In the genomic region with DNA sequence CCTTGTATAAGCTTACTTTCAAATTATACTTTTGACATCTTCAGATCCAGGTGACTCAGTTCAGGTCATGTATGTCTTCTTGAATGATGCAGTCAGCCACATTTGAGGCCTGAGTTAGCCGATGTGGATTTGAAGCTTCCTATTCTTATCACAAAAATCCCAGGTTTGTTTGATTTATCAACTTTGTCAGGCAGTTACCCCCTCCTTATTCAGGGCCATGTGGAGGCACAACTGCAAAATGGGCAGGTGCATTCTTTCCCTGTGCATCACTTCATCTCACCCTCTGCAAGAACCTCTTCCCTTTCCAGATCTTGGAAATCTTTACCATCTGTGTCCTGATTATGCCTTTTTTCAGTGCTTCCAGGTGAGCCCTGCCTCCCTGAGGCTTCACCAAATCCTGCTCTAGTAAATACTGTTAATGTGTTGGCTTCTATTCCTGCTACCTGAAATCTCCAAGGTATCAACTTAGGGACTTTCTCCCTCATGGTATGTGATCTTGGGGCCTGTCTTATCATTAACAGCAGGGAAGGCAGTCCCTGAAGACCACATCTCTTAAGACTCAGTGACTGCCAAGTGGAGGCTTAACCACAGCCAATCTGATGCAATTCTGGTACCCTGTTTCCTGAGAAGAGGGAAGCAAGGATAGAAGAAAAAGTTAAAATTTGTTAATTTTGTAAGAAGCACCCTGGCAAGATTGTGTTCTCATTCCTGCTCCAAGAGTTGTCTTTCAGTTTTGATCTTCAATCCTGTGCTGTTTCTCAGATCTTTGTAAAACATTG, we compare ENCODE assay signal across 18 cellular contexts. TPM values are rescaled to one million over a fixed set of nuclear protein-coding genes. Genes with fewer than 3 reads are reported as not detected.
DNase-seq lines count a peak whose midpoint lies in the region; ATAC-seq, FAIRE-seq and TF ChIP-seq lines count a peak whose summit lies in the region.
"Had no signal": no experiment of that assay in that cellular context is flagged by ENCODE, and none has a peak within 500 bp of the region (broad histone marks: within the 10 kb centered on the region; RNA-seq: fewer than 3 reads in every experiment).

No MANE protein-coding gene starts in this region.

- no peaks in the 10 kb centered on the region for H3K36me3 ChIP-seq in IMR-90 (ENCODE audit: control insufficient read depth, insufficient read depth, low read length)
- H3K36me3 ChIP-seq in RWPE2 (ENCODE audit: low read depth) = no peaks in the 10 kb centered on the region
- H3K36me3 ChIP-seq in hepatocyte (replicated peaks; ENCODE audit: insufficient read depth, low read depth) = no peaks in the 10 kb centered on the region
- H3K36me3 ChIP-seq in MG63 = no peaks in the 10 kb centered on the region
- no peaks in the 10 kb centered on the region for H3K36me3 ChIP-seq in gastroesophageal sphincter
- H3K36me3 ChIP-seq: BE2C, SJSA1 had no signal

- H4K20me1 ChIP-seq in IMR-90 (ENCODE audit: insufficient read depth, low read length) (no peaks in the 10 kb centered on the region), hepatocyte (ENCODE audit: insufficient read depth, poor library complexity, severe bottlenecking) (no peaks in the 10 kb centered on the region)

- H3K4me3 ChIP-seq in IMR-90 (ENCODE audit: insufficient read depth, low read depth, low read length) (no peak overlapping the region), RWPE2 (ENCODE audit: severe bottlenecking) (no peak overlapping the region), hepatocyte (no peak overlapping the region), MG63 (no peak overlapping the region), gastroesophageal sphincter (no peak overlapping the region)
- H3K4me3 ChIP-seq: SJSA1 had no signal

- no peaks in the 10 kb centered on the region for H3K27me3 ChIP-seq in IMR-90 (ENCODE audit: control insufficient read depth, insufficient read depth, low read length)
- no peaks in the 10 kb centered on the region for H3K27me3 ChIP-seq in RWPE2 (ENCODE audit: insufficient read depth, poor library complexity, severe bottlenecking)
- no peaks in the 10 kb centered on the region for H3K27me3 ChIP-seq in hepatocyte
- no peaks in the 10 kb centered on the region for H3K27me3 ChIP-seq in MG63
- no peaks in the 10 kb centered on the region for H3K27me3 ChIP-seq in gastroesophageal sphincter
- H3K27me3 ChIP-seq: BE2C, SJSA1 had no signal

- CTCF ChIA-PET in IMR-90 (lab: Yijun Ruan, JAX) = no interaction called here

- H3K56ac ChIP-seq in IMR-90 (ENCODE audit: extremely low read depth, insufficient read depth, low read length) = peak overlapping the region; percentile 49; the same call in 1 of the 2 replicates

- H3K14ac ChIP-seq in IMR-90 (replicated peaks; ENCODE audit: low read depth, low read length) = peak overlapping the region; percentile 57

- no peaks in the 10 kb centered on the region for H3K79me2 ChIP-seq in hepatocyte

- no peak for ATAC-seq in IMR-90 (ENCODE audit: low read depth)
- peak; percentile 7; the same call in 1 of the 3 replicates for ATAC-seq in RWPE2 (ENCODE audit: low read depth)
- no peak for ATAC-seq in gastroesophageal sphincter

- peak overlapping the region; percentile 95 for H2BK20ac ChIP-seq in IMR-90 (ENCODE audit: low read depth, low read length)

- H3K9me3 ChIP-seq in IMR-90 (ENCODE audit: control insufficient read depth, insufficient read depth, low read length) (no peaks in the 10 kb centered on the region), RWPE2 (ENCODE audit: severe bottlenecking) (no peaks in the 10 kb centered on the region), hepatocyte (ENCODE audit: low read depth) (no peaks in the 10 kb centered on the region), MG63 (no peaks in the 10 kb centered on the region), gastroesophageal sphincter (no peaks in the 10 kb centered on the region)
- H3K9me3 ChIP-seq: BE2C, SJSA1 had no signal

- no TSS peak for BruUV-seq in IMR-90 (replicated peaks; lab: Mats Ljungman, UMichigan)

- peak overlapping the region; percentile 51 for H3K27ac ChIP-seq in IMR-90 (ENCODE audit: insufficient read depth, low read length)
- H3K27ac ChIP-seq in RWPE2 (ENCODE audit: poor library complexity, severe bottlenecking) = peak overlapping the region; percentile 17
- peak overlapping the region; percentile 28 for H3K27ac ChIP-seq in hepatocyte
- H3K27ac ChIP-seq in gastroesophageal sphincter = no peak overlapping the region
- H3K27ac ChIP-seq: RWPE1, SJSA1 had no signal

- no peak overlapping the region for H2AFZ ChIP-seq in IMR-90 (replicated peaks; ENCODE audit: low read length, poor library complexity)
- H2AFZ ChIP-seq in hepatocyte = no peak overlapping the region

- H2BK15ac ChIP-seq in IMR-90 (ENCODE audit: low read depth, low read length) = peak overlapping the region; percentile 80; the same call in 2 of the 3 replicates

- peak overlapping the region; percentile 57 for H3K23ac ChIP-seq in IMR-90 (ENCODE audit: low read depth, low read length)

- intact Hi-C loops in IMR-90 (cut with micrococcal nuclease) = no loop called here

- peak overlapping the region; percentile 20; the same call in 1 of the 2 replicates for H3K9ac ChIP-seq in IMR-90 (ENCODE audit: low read depth, low read length)

- peak overlapping the region; percentile 56 for H4K5ac ChIP-seq in IMR-90 (ENCODE audit: low read depth, low read length)

- H3K18ac ChIP-seq in IMR-90 (ENCODE audit: low read depth, low read length) = peak overlapping the region; percentile 38

- no peak overlapping the region for H3K4me2 ChIP-seq in IMR-90 (ENCODE audit: low read depth, low read length)
- no peak overlapping the region for H3K4me2 ChIP-seq in hepatocyte

- H2AK9ac ChIP-seq in IMR-90 (replicated peaks; ENCODE audit: low read depth, low read length, poor library complexity) = no peak overlapping the region

- dilution Hi-C loops in IMR-90 (cut with HindIII; ENCODE audit: low sequenced_read_pairs, unreplicated experiment) = no loop called here

- TF ChIP-seq POLR2A in IMR-90 (IDR thresholded peaks at IDR 0.05; ENCODE audit: low read depth, low read length) (no peak), gastroesophageal sphincter (IDR thresholded peaks at IDR 0.05) (no peak)

- in situ Hi-C loops in IMR-90 (cut with MboI; ENCODE audit: low sequenced_read_pairs) = no loop called here

- DNase-seq in IMR-90 (no peak), RWPE2 (ENCODE audit: low spot score) (no peak), hepatocyte (ENCODE audit: low spot score) (no peak), urothelium cell line (ENCODE audit: low spot score) (no peak), MG63 (no peak), NCI-H510A (lab: John Stamatoyannopoulos, UW) (no peak)
- DNase-seq: BE2C; CD4-positive, alpha-beta memory T cell; DMS79; KBM-7; NCI-H1436; NCI-H2029; NCI-H2227 treated with DMSO at 0.1 percent for 48 hours; NCI-H526; NK-92 treated with Interleukin-12 subunit alpha and Interleukin-12 subunit beta, amount 100 ng/mL, for 24 hours had no signal

- H2BK120ac ChIP-seq in IMR-90 (ENCODE audit: low read depth, low read length) = peak overlapping the region; percentile 92

- TF ChIP-seq EP300 in gastroesophageal sphincter (IDR thresholded peaks at IDR 0.05) = no peak

- POLR2A ChIA-PET in IMR-90 (lab: Charles Lee; ENCODE audit: unreplicated experiment) = no interaction called here

- TF ChIP-seq RAD21 in IMR-90 (IDR thresholded peaks at IDR 0.05; ENCODE audit: low read length) = no peak

- H2AK5ac ChIP-seq in IMR-90 (ENCODE audit: low read depth, low read length) = peak overlapping the region; percentile 80

- H3K9me1 ChIP-seq in IMR-90 (ENCODE audit: insufficient read depth, low read length) = peaks cover 14% of the 10 kb centered on the region

- H4K8ac ChIP-seq in IMR-90 (ENCODE audit: low read depth in 2 of 2, low read length in 2 of 2) = peak overlapping the region; percentile 56 to 85

- H3K4ac ChIP-seq in IMR-90 (ENCODE audit: low read depth, low read length) = peak overlapping the region; percentile 92

- no peaks in the 10 kb centered on the region for H3K9me2 ChIP-seq in hepatocyte (replicated peaks; ENCODE audit: insufficient read depth)

- H2BK5ac ChIP-seq in IMR-90 (ENCODE audit: low read depth, low read length, poor library complexity, severe bottlenecking) = peak overlapping the region; percentile 20

- FAIRE-seq in urothelium cell line (lab: Jason Lieb, UNC) = peak; percentile 95

- WGBS in IMR-90 (ENCODE audit: extremely low coverage in 2 of 2, insufficient read length in 1 of 2), 2 experiments = no CpG with 5 or more reads among the region's 1 CpG
- WGBS in hepatocyte (ENCODE audit: low lambda C conversion rate, missing lambda C conversion rate) = 32% methylated on average over 1 of the region's 1 CpG
- 0 to 36% methylated on average over 1 of the region's 1 CpG for WGBS in gastroesophageal sphincter (ENCODE audit: low coverage in 1 of 2), 2 donors

- H3K4me1 ChIP-seq in IMR-90 (ENCODE audit: control insufficient read depth, insufficient read depth, low read length) = peaks cover 13% of the 10 kb centered on the region
- H3K4me1 ChIP-seq in RWPE2 (ENCODE audit: insufficient read depth, poor library complexity, severe bottlenecking) = peaks cover 14% of the 10 kb centered on the region
- H3K4me1 ChIP-seq in hepatocyte (ENCODE audit: insufficient read depth) = peaks cover 18% of the 10 kb centered on the region
- no peaks in the 10 kb centered on the region for H3K4me1 ChIP-seq in gastroesophageal sphincter
- H3K4me1 ChIP-seq: BE2C, SJSA1 had no signal

- no peak for TF ChIP-seq CTCF in IMR-90 (conservative IDR thresholded peaks at IDR 0.05; ENCODE audit: low read depth, low read length)
- no peak for TF ChIP-seq CTCF in RWPE2 (IDR thresholded peaks at IDR 0.05; ENCODE audit: poor library complexity, severe bottlenecking)
- TF ChIP-seq CTCF in hepatocyte (IDR thresholded peaks at IDR 0.05; ENCODE audit: poor library complexity) = no peak
- no peak for TF ChIP-seq CTCF in gastroesophageal sphincter (IDR thresholded peaks at IDR 0.05)

- peak overlapping the region; percentile 95 for H4K91ac ChIP-seq in IMR-90 (ENCODE audit: insufficient read depth, low read depth, low read length)

- H3K79me1 ChIP-seq in IMR-90 (ENCODE audit: low read depth in 1 of 2, low read length in 2 of 2) = no peaks in the 10 kb centered on the region

RNA-seq across cellular contexts. Expression of a gene that starts 9.4 kb away (rescaled TPM):
- total RNA-seq in IMR-90 (2012; rRNA removed) = 2.8 and 3.8 TPM in 2 replicates
- 1.3 and 1.8 TPM in 2 replicates for polyA plus RNA-seq in IMR-90 (2012; rRNA removed)
- polyA plus RNA-seq in IMR-90 (2012; cell fraction: cytosol; rRNA removed) = 0.56 and 0.70 TPM in 2 replicates
- polyA plus RNA-seq in IMR-90 (2012; cell fraction: nucleus; rRNA removed; ENCODE audit: low replicate concordance) = 0.33 and 3.3 TPM in 2 replicates
- 60.7 and 71.3 TPM in 2 replicates for total RNA-seq in hepatocyte
- polyA plus RNA-seq in hepatocyte = 20.7 and 23.5 TPM in 2 replicates
- total RNA-seq in MG63 (2014; rRNA removed; shearing (Covaris generic); ENCODE audit: low replicate concordance) = 0.99 and 1.6 TPM in 2 replicates
- total RNA-seq in gastroesophageal sphincter = 1 to 10 TPM in 2 of 4 donors, under 1 TPM in 2; 0.35 to 1.9 (median 1.1) TPM
- total RNA-seq: CD4-positive, alpha-beta memory T cell had no signal
- polyA plus RNA-seq: CD4-positive, alpha-beta memory T cell had no signal

Comparison
In these comparisons a context has a peak if more than half of its experiments do, and no peak if none do; other contexts are left out.
1. H3K27ac ChIP-seq: peak in IMR-90 (single experiment), RWPE2 (single experiment) and hepatocyte (single experiment); none in gastroesophageal sphincter (0 of 4).
2. RNA of a gene that starts 9.4 kb away (total RNA-seq): 60.7 to 71.3 TPM in hepatocyte; 2.8 to 3.8 TPM in IMR-90, 0.35 to 1.9 TPM in gastroesophageal sphincter and 0.99 to 1.6 TPM in MG63; every median in the first group is over 10 times any median in the second.